In genomic region chr19:3990815-3991117, GRCh38 we compare ENCODE assay signal across 2 cellular contexts.
TF ChIP-seq lines count a peak whose summit lies in the region.

No MANE protein-coding gene starts in this region.

TF ChIP-seq in HepG2, 621 proteins besides CTCF, POLR2A, EP300 and RAD21:
- 0 out of 2 replicates have a peak, but pooled peaks have one; percentile 36 for TF ChIP-seq GMEB1 (CRISPR knock-in tag; IDR thresholded peaks at IDR 0.05; ENCODE audit: borderline replicate concordance)
- TF ChIP-seq KLF15 (CRISPR knock-in tag; IDR thresholded peaks at IDR 0.05; ENCODE audit: borderline replicate concordance): no peak
- no peak for TF ChIP-seq KDM5B (CRISPR knock-in tag; IDR thresholded peaks at IDR 0.05; ENCODE audit: borderline replicate concordance)
- TF ChIP-seq ZNF512 (CRISPR knock-in tag; IDR thresholded peaks at IDR 0.05): peak; percentile 100
- TF ChIP-seq ZNF10 (CRISPR knock-in tag; IDR thresholded peaks at IDR 0.05; ENCODE audit: borderline replicate concordance, low read depth): no peak
TF ChIP-seq in HepG2: peak in this region for 2.

TF ChIP-seq in WTC11, 78 proteins besides CTCF, POLR2A, EP300 and RAD21:
- TF ChIP-seq ZNF512 (CRISPR knock-in tag; IDR thresholded peaks at IDR 0.05; ENCODE audit: borderline replicate concordance): 0 out of 2 replicates have a peak, but pooled peaks have one; percentile 97
- no peak for TF ChIP-seq ZNF425 (CRISPR knock-in tag; conservative IDR thresholded peaks at IDR 0.05)
- TF ChIP-seq GRHL2 (CRISPR knock-in tag; IDR thresholded peaks at IDR 0.05; ENCODE audit: insufficient replicate concordance, severe bottlenecking): no peak
